In the genomic region with DNA sequence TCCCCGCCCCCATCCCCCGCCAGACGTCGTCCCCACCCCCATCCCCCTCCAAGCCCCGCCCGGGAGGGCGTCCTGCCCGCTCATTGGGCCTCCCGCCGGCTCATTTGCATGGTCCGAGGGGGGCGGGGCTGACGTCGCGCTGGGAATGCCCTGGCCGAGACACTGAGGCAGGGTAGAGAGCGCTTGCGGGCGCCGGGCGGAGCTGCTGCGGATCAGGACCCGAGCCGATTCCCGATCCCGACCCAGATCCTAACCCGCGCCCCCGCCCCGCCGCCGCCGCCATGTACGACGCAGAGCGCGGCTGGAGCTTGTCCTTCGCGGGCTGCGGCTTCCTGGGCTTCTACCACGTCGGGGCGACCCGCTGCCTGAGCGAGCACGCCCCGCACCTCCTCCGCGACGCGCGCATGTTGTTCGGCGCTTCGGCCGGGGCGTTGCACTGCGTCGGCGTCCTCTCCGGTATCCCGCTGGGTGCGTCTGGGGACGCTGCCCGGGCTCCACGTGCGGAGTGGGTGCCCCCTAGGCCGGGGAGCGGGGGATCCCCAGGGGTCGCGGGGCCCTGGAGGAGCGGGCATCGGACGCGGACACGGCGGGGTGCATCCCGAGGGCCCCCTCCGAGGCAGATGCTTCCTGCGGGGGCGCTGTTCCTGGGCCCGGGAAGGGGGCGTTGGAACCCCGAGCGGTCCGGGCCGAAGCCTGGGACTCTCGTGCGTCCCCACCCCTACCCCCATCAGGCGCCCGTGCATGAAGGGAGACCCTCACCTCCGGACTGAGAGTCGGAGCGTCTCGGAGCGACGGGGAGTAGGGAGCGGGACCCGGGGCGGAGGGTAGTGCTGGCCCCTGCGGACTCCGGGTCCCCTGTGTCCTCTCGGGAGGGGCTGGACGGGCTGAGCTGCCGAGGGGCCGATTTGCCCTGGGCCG, we compare ENCODE assay signal across 1 cellular context.
TF ChIP-seq lines count a peak whose summit lies in the region.

A gene with protein sequence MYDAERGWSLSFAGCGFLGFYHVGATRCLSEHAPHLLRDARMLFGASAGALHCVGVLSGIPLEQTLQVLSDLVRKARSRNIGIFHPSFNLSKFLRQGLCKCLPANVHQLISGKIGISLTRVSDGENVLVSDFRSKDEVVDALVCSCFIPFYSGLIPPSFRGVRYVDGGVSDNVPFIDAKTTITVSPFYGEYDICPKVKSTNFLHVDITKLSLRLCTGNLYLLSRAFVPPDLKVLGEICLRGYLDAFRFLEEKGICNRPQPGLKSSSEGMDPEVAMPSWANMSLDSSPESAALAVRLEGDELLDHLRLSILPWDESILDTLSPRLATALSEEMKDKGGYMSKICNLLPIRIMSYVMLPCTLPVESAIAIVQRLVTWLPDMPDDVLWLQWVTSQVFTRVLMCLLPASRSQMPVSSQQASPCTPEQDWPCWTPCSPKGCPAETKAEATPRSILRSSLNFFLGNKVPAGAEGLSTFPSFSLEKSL (plus strand): TSS at position 175 of the 918 bp plus-strand sequence. CDS start 107 bp downstream, at position 282.

TF ChIP-seq in A549, 52 proteins besides CTCF, POLR2A, EP300 and RAD21 (continued from another document):
- TF ChIP-seq RNF2 (IDR thresholded peaks at IDR 0.05; ENCODE audit: borderline replicate concordance, low read depth) (no peak), EHF (CRISPR knock-in tag; IDR thresholded peaks at IDR 0.05) (no peak), CEBPB (IDR thresholded peaks at IDR 0.05) (no peak), ZFP36 (IDR thresholded peaks at IDR 0.05; ENCODE audit: borderline replicate concordance, partially characterized antibody) (no peak), SMC3 (IDR thresholded peaks at IDR 0.05) (no peak), ESRRA (IDR thresholded peaks at IDR 0.05; ENCODE audit: borderline replicate concordance, low read length) (no peak), BHLHE40 (IDR thresholded peaks at IDR 0.05; ENCODE audit: low read depth, low read length) (no peak), PHF8 (IDR thresholded peaks at IDR 0.05; ENCODE audit: borderline replicate concordance, low read depth) (peak; percentile 47; the same call in 1 of the 2 replicates), EHMT2 (IDR thresholded peaks at IDR 0.05; ENCODE audit: low read depth) (no peak)
- TF ChIP-seq, protein P1, sequence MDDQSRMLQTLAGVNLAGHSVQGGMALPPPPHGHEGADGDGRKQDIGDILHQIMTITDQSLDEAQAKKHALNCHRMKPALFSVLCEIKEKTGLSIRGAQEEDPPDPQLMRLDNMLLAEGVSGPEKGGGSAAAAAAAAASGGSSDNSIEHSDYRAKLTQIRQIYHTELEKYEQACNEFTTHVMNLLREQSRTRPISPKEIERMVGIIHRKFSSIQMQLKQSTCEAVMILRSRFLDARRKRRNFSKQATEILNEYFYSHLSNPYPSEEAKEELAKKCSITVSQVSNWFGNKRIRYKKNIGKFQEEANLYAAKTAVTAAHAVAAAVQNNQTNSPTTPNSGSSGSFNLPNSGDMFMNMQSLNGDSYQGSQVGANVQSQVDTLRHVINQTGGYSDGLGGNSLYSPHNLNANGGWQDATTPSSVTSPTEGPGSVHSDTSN (IDR thresholded peaks at IDR 0.05): no peak
